ENCODE assay signal across 33 cellular contexts in the genomic region with DNA sequence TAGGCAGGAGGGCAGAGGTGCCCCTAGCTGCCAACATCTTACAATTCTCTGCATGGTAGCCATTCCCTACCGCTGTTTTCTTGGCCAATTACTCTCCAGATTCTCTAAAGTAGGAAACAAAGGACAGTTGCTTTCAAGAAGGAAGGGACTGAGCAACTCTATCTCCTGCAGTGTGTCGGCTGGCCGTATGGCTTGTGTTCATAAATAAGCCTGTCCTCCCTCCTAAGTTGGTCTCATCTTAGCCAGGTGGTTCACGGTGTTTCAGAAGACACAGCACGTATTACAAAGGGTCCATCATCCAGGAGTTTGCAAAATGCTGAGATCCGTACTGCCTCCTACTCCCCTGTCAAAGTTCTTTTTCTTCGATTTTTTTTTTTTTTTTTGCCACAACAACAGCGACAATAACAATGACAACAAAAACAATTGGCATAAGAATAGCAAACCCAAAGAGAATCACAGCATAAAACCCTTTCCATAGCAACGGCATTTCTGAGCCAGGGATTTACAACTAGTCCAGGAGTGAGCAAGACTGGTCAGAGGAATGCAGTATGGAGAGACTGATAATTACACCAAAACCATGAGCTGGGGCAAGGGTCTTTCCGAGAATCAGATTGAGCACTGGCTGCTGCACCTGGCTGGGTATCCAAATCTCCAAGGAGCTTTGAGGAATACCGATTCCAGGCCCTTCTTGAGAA.
"Had no signal": no experiment of that assay in that cellular context is flagged by ENCODE, and none has a peak within 500 bp of the region (broad histone marks: within the 10 kb centered on the region; RNA-seq: fewer than 3 reads in every experiment).

No MANE protein-coding gene starts in this region.

- H3K4me1 Mint-ChIP-seq: activated CD4-positive, alpha-beta memory T cell treated with anti-CD3 and anti-CD28 coated beads, Interleukin-2, amount 10 ng/mL, durations not matched to agents 7 days and 5 days; activated CD4-positive, alpha-beta T cell treated with anti-CD3 and anti-CD28 coated beads, Interleukin-2, amount 10 ng/mL, durations not matched to agents 7 days and 5 days; activated naive CD4-positive, alpha-beta T cell treated with anti-CD3 and anti-CD28 coated beads, Interleukin-2, amount 10 ng/mL, durations not matched to agents 7 days and 5 days; activated naive CD8-positive, alpha-beta T cell treated with anti-CD3 and anti-CD28 coated beads, Interleukin-2, amount 10 ng/mL, durations not matched to agents 7 days and 5 days; natural killer cell; stimulated activated effector memory CD8-positive, alpha-beta T cell treated with anti-CD3 and anti-CD28 coated beads, Interleukin-12 subunit alpha, Interleukin-12 subunit beta, amount 100 ng/mL, for 72 hours; stimulated activated naive CD8-positive, alpha-beta T cell treated with anti-CD3 and anti-CD28 coated beads, Interleukin-15, amount 100 ng/mL, for 72 hours had no signal

- H3K4me1 ChIP-seq: ascending aorta, esophagus muscularis mucosa, heart left ventricle, left lung, prostate gland, sigmoid colon, uterus had no signal

- H3K4me3 Mint-ChIP-seq: activated CD4-positive, alpha-beta memory T cell treated with anti-CD3 and anti-CD28 coated beads, Interleukin-2, amount 10 ng/mL, durations not matched to agents 7 days and 5 days; activated CD4-positive, alpha-beta T cell treated with anti-CD3 and anti-CD28 coated beads, Interleukin-2, amount 10 ng/mL, durations not matched to agents 7 days and 5 days; activated naive CD4-positive, alpha-beta T cell treated with anti-CD3 and anti-CD28 coated beads, Interleukin-2, amount 10 ng/mL, durations not matched to agents 7 days and 5 days; activated naive CD8-positive, alpha-beta T cell treated with anti-CD3 and anti-CD28 coated beads, Interleukin-2, amount 10 ng/mL, durations not matched to agents 7 days and 5 days; activated T-cell treated with anti-CD3 and anti-CD28 coated beads, Interleukin-2, amount 50 U/mL, for 24 hours; natural killer cell; stimulated activated effector memory CD8-positive, alpha-beta T cell treated with anti-CD3 and anti-CD28 coated beads, Interleukin-12 subunit alpha, Interleukin-12 subunit beta, amount 100 ng/mL, for 72 hours; stimulated activated naive CD8-positive, alpha-beta T cell treated with anti-CD3 and anti-CD28 coated beads, Interleukin-15, amount 100 ng/mL, for 72 hours; T-helper 17 cell; type B pancreatic cell had no signal

- H3K4me3 ChIP-seq: ascending aorta, esophagus muscularis mucosa, heart left ventricle, left lung, lung, ovary, prostate gland, sigmoid colon, uterus had no signal

- H3K27me3 Mint-ChIP-seq: activated CD4-positive, alpha-beta memory T cell treated with anti-CD3 and anti-CD28 coated beads, Interleukin-2, amount 10 ng/mL, durations not matched to agents 7 days and 5 days; activated CD4-positive, alpha-beta T cell treated with anti-CD3 and anti-CD28 coated beads, Interleukin-2, amount 10 ng/mL, durations not matched to agents 7 days and 5 days; activated naive CD8-positive, alpha-beta T cell treated with anti-CD3 and anti-CD28 coated beads, Interleukin-2, amount 10 ng/mL, durations not matched to agents 7 days and 5 days; stimulated activated naive CD8-positive, alpha-beta T cell treated with anti-CD3 and anti-CD28 coated beads, Interleukin-15, amount 100 ng/mL, for 72 hours; T-helper 17 cell had no signal

- H3K27ac ChIP-seq: ascending aorta, brain microvascular endothelial cell, esophagus muscularis mucosa, foreskin keratinocyte, heart left ventricle, left lung, ovary, prostate gland, sigmoid colon, uterus, WERI-Rb-1 had no signal

- H3K9me3 ChIP-seq: ascending aorta, ovary, prostate gland, sigmoid colon, uterus had no signal

- H3K9me3 Mint-ChIP-seq: activated CD4-positive, alpha-beta memory T cell treated with anti-CD3 and anti-CD28 coated beads, Interleukin-2, amount 10 ng/mL, durations not matched to agents 7 days and 5 days; activated CD4-positive, alpha-beta T cell treated with anti-CD3 and anti-CD28 coated beads, Interleukin-2, amount 10 ng/mL, durations not matched to agents 7 days and 5 days; activated naive CD4-positive, alpha-beta T cell treated with anti-CD3 and anti-CD28 coated beads, Interleukin-2, amount 10 ng/mL, durations not matched to agents 7 days and 5 days; activated naive CD8-positive, alpha-beta T cell treated with anti-CD3 and anti-CD28 coated beads, Interleukin-2, amount 10 ng/mL, durations not matched to agents 7 days and 5 days; activated T-cell treated with anti-CD3 and anti-CD28 coated beads, Interleukin-2, amount 50 U/mL, for 24 hours; natural killer cell; stimulated activated naive CD8-positive, alpha-beta T cell treated with anti-CD3 and anti-CD28 coated beads, Interleukin-15, amount 100 ng/mL, for 72 hours had no signal

- H3K36me3 Mint-ChIP-seq: activated naive CD4-positive, alpha-beta T cell treated with anti-CD3 and anti-CD28 coated beads, Interleukin-2, amount 10 ng/mL, durations not matched to agents 7 days and 5 days; activated naive CD8-positive, alpha-beta T cell treated with anti-CD3 and anti-CD28 coated beads, Interleukin-2, amount 10 ng/mL, durations not matched to agents 7 days and 5 days; natural killer cell; stimulated activated effector memory CD8-positive, alpha-beta T cell treated with anti-CD3 and anti-CD28 coated beads, Interleukin-12 subunit alpha, Interleukin-12 subunit beta, amount 100 ng/mL, for 72 hours had no signal

- H3K27me3 ChIP-seq: ascending aorta, brain microvascular endothelial cell, esophagus muscularis mucosa, foreskin keratinocyte, heart left ventricle, left lung, ovary, sigmoid colon, uterus had no signal

- H3K36me3 ChIP-seq: ascending aorta, brain microvascular endothelial cell, esophagus muscularis mucosa, heart left ventricle, left lung, ovary, prostate gland, sigmoid colon, uterus, WERI-Rb-1 had no signal

- DNase-seq: activated CD4-positive, alpha-beta memory T cell treated with anti-CD3 and anti-CD28 coated beads, Interleukin-2, amount 10 ng/mL, durations not matched to agents 7 days and 5 days; activated CD4-positive, alpha-beta T cell treated with anti-CD3 and anti-CD28 coated beads for 1 hour; activated CD4-positive, alpha-beta T cell treated with anti-CD3 and anti-CD28 coated beads, Interleukin-2, amount 10 ng/mL, durations not matched to agents 7 days and 5 days; activated CD8-positive, alpha-beta memory T cell treated with anti-CD3 and anti-CD28 coated beads, Interleukin-2, amount 50 U/mL, for 48 hours; activated gamma-delta T cell; activated naive CD4-positive, alpha-beta T cell treated with anti-CD3 and anti-CD28 coated beads, Interleukin-2, amount 10 ng/mL, durations not matched to agents 7 days and 5 days; activated naive CD8-positive, alpha-beta T cell treated with anti-CD3 and anti-CD28 coated beads, Interleukin-2, amount 10 ng/mL, durations not matched to agents 7 days and 5 days; activated T-cell treated with anti-CD3 and anti-CD28 coated beads, Interleukin-2, amount 50 U/mL, for 24 hours; brain microvascular endothelial cell; cortex of kidney; foreskin keratinocyte; heart left ventricle; hypothalamus; kidney glomerular epithelial cell; left lung; mesendoderm; natural killer cell; ovary; sigmoid colon; small intestine; stimulated activated CD4-positive, alpha-beta T cell treated with anti-CD3 and anti-CD28 coated beads, Interleukin-4, amount 100 ng/mL, for 24 hours; stimulated activated naive CD8-positive, alpha-beta T cell treated with anti-CD3 and anti-CD28 coated beads, Interleukin-15, amount 100 ng/mL, for 72 hours; substantia nigra; T-helper 17 cell; T1000; uterus; WERI-Rb-1 had no signal

- H3K27ac Mint-ChIP-seq: activated CD4-positive, alpha-beta memory T cell treated with anti-CD3 and anti-CD28 coated beads, Interleukin-2, amount 10 ng/mL, durations not matched to agents 7 days and 5 days; activated CD4-positive, alpha-beta T cell treated with anti-CD3 and anti-CD28 coated beads, Interleukin-2, amount 10 ng/mL, durations not matched to agents 7 days and 5 days; activated naive CD4-positive, alpha-beta T cell treated with anti-CD3 and anti-CD28 coated beads, Interleukin-2, amount 10 ng/mL, durations not matched to agents 7 days and 5 days; activated naive CD8-positive, alpha-beta T cell treated with anti-CD3 and anti-CD28 coated beads, Interleukin-2, amount 10 ng/mL, durations not matched to agents 7 days and 5 days; activated T-cell treated with anti-CD3 and anti-CD28 coated beads, Interleukin-2, amount 50 U/mL, for 24 hours; natural killer cell; stimulated activated effector memory CD8-positive, alpha-beta T cell treated with anti-CD3 and anti-CD28 coated beads, Interleukin-12 subunit alpha, Interleukin-12 subunit beta, amount 100 ng/mL, for 72 hours; T-helper 17 cell; type B pancreatic cell had no signal
